ENCODE assay signal across 17 cellular contexts in the genomic region with DNA sequence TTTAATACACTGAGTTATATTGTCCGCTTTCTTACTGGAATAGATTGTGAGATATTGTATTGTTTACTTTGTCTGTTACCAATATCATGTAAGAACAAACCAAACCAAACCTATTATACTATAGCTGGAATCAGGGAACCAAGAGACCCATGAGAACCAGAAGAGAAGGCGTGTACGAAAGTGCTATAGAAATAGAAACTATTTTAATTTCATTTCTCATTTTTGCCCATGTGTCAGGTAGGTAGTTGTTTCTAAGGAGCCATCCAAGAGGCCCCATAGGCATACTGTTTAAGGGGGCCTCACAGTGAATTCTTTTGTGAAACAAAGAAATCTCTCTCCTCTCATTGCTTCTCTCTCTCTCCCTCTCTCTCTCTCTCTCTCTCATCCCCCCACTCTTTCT.
DNase-seq lines count a peak whose midpoint lies in the region; ATAC-seq and TF ChIP-seq lines count a peak whose summit lies in the region.
"Had no signal": no experiment of that assay in that cellular context is flagged by ENCODE, and none has a peak within 500 bp of the region (broad histone marks: within the 10 kb centered on the region; RNA-seq: fewer than 3 reads in every experiment).

No MANE protein-coding gene starts in this region.

- DNase-seq in GM12864 (ENCODE audit: low read depth) (peak; percentile 18), NCI-H774 (lab: John Stamatoyannopoulos, UW) (no peak), amniotic stem cell (lab: John Stamatoyannopoulos, UW) (no peak)
- DNase-seq: 8988T; Calu3; CD4-positive, alpha-beta memory T cell; DMS53; NCI-H1105; NCI-H226; NCI-H524 treated with DMSO at 0.1 percent for 48 hours; SHP77 treated with DMSO at 0.1 percent for 48 hours had no signal

- no peak for TF ChIP-seq CTCF in GM12864 (IDR thresholded peaks at IDR 0.05; ENCODE audit: low read depth, low read length, missing control alignments)

- H3K4me3 ChIP-seq in GM12864 (ENCODE audit: low read depth, low read length), result no peak overlapping the region
- H3K4me3 ChIP-seq: HAP-1 had no signal

- ATAC-seq in GM19351 (IDR thresholded peaks at IDR 0.05; ENCODE audit: unreplicated experiment) (peak; percentile 65), GM21723 (IDR thresholded peaks at IDR 0.05; ENCODE audit: unreplicated experiment) (peak; percentile 74), HG03442 (IDR thresholded peaks at IDR 0.05; ENCODE audit: unreplicated experiment) (peak; percentile 70), HG03097 (IDR thresholded peaks at IDR 0.05; ENCODE audit: low FRiP score, unreplicated experiment) (no peak), HG02678 (IDR thresholded peaks at IDR 0.05; ENCODE audit: unreplicated experiment) (no peak)

Comparison
In these comparisons a context has a peak if more than half of its experiments do, and no peak if none do; other contexts are left out.
1. ATAC-seq: peak in GM19351 (single experiment), GM21723 (single experiment) and HG03442 (single experiment); none in HG03097 (single experiment) and HG02678 (single experiment).